In genomic region chr16:2210386-2211365, GRCh38 we compare ENCODE assay signal across 1 cellular context.
TF ChIP-seq lines count a peak whose summit lies in the region.

Gene BRICD5, minus strand, starts transcription at chr16:2210863. Its CDS starts 30 bp downstream, at chr16:2210833.

TF ChIP-seq in SK-N-SH treated with all-trans-retinoic acid at 6 μM for 48 hours, 23 proteins besides CTCF, POLR2A, EP300 and RAD21 (continued from another document):
- TF ChIP-seq CSRNP3 (CRISPR knock-in tag; IDR thresholded peaks at IDR 0.05) (no peak), TCF4 (CRISPR knock-in tag; IDR thresholded peaks at IDR 0.05; ENCODE audit: borderline replicate concordance) (no peak)
